ENCODE assay signal across 8 cellular contexts in the genomic region with DNA sequence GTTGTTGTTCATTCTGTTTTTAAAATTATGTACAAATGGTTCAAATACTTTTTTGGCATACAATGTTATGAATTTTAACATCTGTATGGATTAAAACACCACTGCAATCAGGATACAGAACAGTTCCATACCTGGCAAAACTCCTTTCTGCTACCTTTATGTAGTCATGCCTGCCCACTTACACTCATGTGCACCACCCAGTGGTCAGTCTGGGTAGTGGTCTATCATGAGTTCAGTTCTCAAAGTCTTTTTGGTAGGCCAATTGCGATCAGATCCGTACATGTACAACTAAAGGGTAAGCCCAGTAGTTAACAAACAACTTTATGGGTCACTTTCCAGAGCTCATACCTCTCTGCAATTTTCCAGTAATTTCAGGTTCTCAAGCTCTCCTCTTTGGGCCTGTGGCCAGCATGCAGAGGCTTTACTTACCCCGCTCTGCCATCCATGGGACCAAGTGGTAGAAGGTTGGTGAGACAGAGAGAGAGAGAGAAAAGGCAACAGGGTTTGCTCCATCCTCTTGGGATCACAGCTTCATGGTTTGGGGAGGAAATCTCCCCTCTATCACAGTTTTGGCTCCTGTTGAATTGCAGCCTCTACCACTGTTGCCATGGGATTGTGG.
DNase-seq lines count a peak whose midpoint lies in the region; ATAC-seq and TF ChIP-seq lines count a peak whose summit lies in the region.

No MANE protein-coding gene starts in this region.

- peak overlapping the region; percentile 39 for H2AFZ ChIP-seq in neural progenitor cell (replicated peaks)

- no peak overlapping the region for H3K4me2 ChIP-seq in neural progenitor cell

- no peaks in the 10 kb centered on the region for H3K9me3 ChIP-seq in NT2/D1 (ENCODE audit: insufficient read depth, low read length)
- H3K9me3 ChIP-seq in esophagus muscularis mucosa, result no peaks in the 10 kb centered on the region
- H3K9me3 ChIP-seq in neural progenitor cell (ENCODE audit: low read depth), result no peaks in the 10 kb centered on the region
- no peaks in the 10 kb centered on the region for H3K9me3 ChIP-seq in tibial artery

- ATAC-seq in HG02870 (IDR thresholded peaks at IDR 0.05; ENCODE audit: unreplicated experiment), result peak; percentile 85

- peak; percentile 90 for TF ChIP-seq CTCF in 22Rv1 (IDR thresholded peaks at IDR 0.05)
- peak; percentile 91 for TF ChIP-seq CTCF in GM12865 (IDR thresholded peaks at IDR 0.05; ENCODE audit: insufficient read depth, low read depth, low read length, missing control alignments)
- peak; percentile 68 to 79 (median 71) for TF ChIP-seq CTCF in esophagus muscularis mucosa (IDR thresholded peaks at IDR 0.05)
- TF ChIP-seq CTCF in neural progenitor cell (IDR thresholded peaks at IDR 0.05), result peak; percentile 83
- TF ChIP-seq CTCF in tibial artery (IDR thresholded peaks at IDR 0.05), result peak; percentile 64 to 73

- no peaks in the 10 kb centered on the region for H3K27me3 Mint-ChIP-seq in neural progenitor cell (ENCODE audit: insufficient read depth, low read depth)

- no peak overlapping the region for H3K27ac Mint-ChIP-seq in neural progenitor cell

- H3K4me3 ChIP-seq in GM12865 (ENCODE audit: low read depth, low read length) (no peak overlapping the region), NT2/D1 (ENCODE audit: insufficient read length, low read depth) (no peak overlapping the region), esophagus muscularis mucosa (no peak overlapping the region), neural progenitor cell (no peak overlapping the region), tibial artery (no peak overlapping the region)

- no peaks in the 10 kb centered on the region for H3K27me3 ChIP-seq in NT2/D1 (ENCODE audit: insufficient read depth, insufficient read length)
- no peaks in the 10 kb centered on the region for H3K27me3 ChIP-seq in esophagus muscularis mucosa
- no peaks in the 10 kb centered on the region for H3K27me3 ChIP-seq in neural progenitor cell
- no peaks in the 10 kb centered on the region for H3K27me3 ChIP-seq in tibial artery

- no peak for TF ChIP-seq POLR2A in esophagus muscularis mucosa (IDR thresholded peaks at IDR 0.05; ENCODE audit: low read depth)

- intact Hi-C loops in esophagus muscularis mucosa (cut with DNase I), result loop anchor here (10.0 kb wide), 1 partner anchor 395 kb away; no protein-coding TSS in a partner anchor
- intact Hi-C loops in tibial artery (cut with DNase I; ENCODE audit: low total_unique reads), result no loop called here

- H3K79me2 ChIP-seq in neural progenitor cell (ENCODE audit: low read depth), result no peaks in the 10 kb centered on the region

- H3K9ac ChIP-seq in NT2/D1 (ENCODE audit: insufficient read length, low read depth) (no peak overlapping the region), neural progenitor cell (no peak overlapping the region)

- H3K36me3 ChIP-seq in NT2/D1 (ENCODE audit: insufficient read depth, insufficient read length, low read length) (no peaks in the 10 kb centered on the region), esophagus muscularis mucosa (no peaks in the 10 kb centered on the region), neural progenitor cell (no peaks in the 10 kb centered on the region), tibial artery (no peaks in the 10 kb centered on the region)

- no peak overlapping the region for H3K4me3 Mint-ChIP-seq in neural progenitor cell

- no peak overlapping the region for H3K27ac ChIP-seq in 22Rv1
- no peak overlapping the region for H3K27ac ChIP-seq in esophagus muscularis mucosa (replicated peaks in 1 of 4)
- H3K27ac ChIP-seq in neural progenitor cell, result no peak overlapping the region
- H3K27ac ChIP-seq in tibial artery, result no peak overlapping the region

- H3K9me3 Mint-ChIP-seq in neural progenitor cell, result no peaks in the 10 kb centered on the region

- 86% methylated on average over 3 of the region's 3 CpGs for WGBS in esophagus muscularis mucosa

- no peak for TF ChIP-seq EP300 in esophagus muscularis mucosa (IDR thresholded peaks at IDR 0.05)

- H3F3A ChIP-seq in neural progenitor cell (ENCODE audit: low read depth), result no peaks in the 10 kb centered on the region

- H3K4me1 ChIP-seq in NT2/D1 (ENCODE audit: insufficient read depth, insufficient read length) (no peaks in the 10 kb centered on the region), esophagus muscularis mucosa (no peaks in the 10 kb centered on the region), neural progenitor cell (no peaks in the 10 kb centered on the region), tibial artery (no peaks in the 10 kb centered on the region)

- no peaks in the 10 kb centered on the region for H4K20me1 ChIP-seq in neural progenitor cell (ENCODE audit: low read depth)

- H3K4me1 Mint-ChIP-seq in neural progenitor cell, result no peaks in the 10 kb centered on the region

- DNase-seq in GM12865 (ENCODE audit: low read depth), result peak; percentile 79
- peak; percentile 50 for DNase-seq in NT2/D1 (ENCODE audit: low read depth, low spot score)
- peak; percentile 57 for DNase-seq in activated T-cell treated with anti-CD3 and anti-CD28 coated beads for 1 hour (ENCODE audit: low read depth)
- DNase-seq in esophagus muscularis mucosa (ENCODE audit: extremely low spot score), result no peak
- DNase-seq in neural progenitor cell (ENCODE audit: low spot score), result peak; percentile 70
- peak; percentile 77 to 80 for DNase-seq in tibial artery

- no peaks in the 10 kb centered on the region for H3K36me3 Mint-ChIP-seq in neural progenitor cell
